ENCODE assay signal across 1 cellular context in the genomic region with DNA sequence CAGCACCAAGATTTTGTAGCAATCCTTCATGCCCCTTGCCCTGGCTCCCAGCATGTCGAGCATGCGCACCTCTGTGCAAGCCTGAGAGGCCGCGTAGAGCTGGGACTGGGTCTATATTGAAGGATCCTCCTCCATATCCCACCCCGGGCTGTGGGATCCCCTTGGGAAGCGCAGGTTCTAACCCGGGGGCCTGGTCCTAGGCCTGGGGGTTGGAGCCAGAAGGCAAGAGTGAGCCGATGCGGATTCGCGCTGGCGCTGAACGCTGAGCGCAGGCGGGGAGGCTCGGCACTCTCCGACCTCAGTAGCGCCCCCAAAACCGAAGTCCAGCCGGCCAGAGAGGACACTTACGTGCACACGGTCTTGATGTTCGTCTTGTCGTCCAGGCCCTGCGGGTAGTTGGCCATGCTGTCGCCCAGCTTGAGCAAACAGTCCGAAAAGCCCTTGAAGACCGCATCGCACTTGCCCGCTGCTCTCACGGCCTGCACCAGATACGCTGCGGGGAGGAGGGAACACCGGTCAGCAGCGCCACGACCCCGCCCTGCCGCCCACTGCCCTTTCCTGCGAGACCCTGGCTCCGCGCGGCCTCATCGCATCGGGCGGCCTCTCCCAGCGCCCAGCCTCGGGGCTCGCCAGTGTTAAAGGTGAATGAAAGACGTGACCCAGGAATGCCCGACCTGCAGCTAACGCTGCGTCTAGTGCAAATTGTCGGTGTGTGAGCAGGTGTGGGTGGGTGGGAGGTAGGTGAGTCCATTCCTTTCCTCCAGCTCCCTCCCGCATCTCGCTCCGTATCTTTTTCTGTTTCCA.
TF ChIP-seq lines count a peak whose summit lies in the region.

No MANE protein-coding gene starts in this region.

TF ChIP-seq in WTC11, 78 proteins besides CTCF, POLR2A, EP300 and RAD21 (continued from another document):
- TF ChIP-seq KAT7 (CRISPR knock-in tag; IDR thresholded peaks at IDR 0.05; ENCODE audit: borderline replicate concordance): no peak
